Comparison of ENCODE assay signal across 8 cellular contexts in the genomic region with DNA sequence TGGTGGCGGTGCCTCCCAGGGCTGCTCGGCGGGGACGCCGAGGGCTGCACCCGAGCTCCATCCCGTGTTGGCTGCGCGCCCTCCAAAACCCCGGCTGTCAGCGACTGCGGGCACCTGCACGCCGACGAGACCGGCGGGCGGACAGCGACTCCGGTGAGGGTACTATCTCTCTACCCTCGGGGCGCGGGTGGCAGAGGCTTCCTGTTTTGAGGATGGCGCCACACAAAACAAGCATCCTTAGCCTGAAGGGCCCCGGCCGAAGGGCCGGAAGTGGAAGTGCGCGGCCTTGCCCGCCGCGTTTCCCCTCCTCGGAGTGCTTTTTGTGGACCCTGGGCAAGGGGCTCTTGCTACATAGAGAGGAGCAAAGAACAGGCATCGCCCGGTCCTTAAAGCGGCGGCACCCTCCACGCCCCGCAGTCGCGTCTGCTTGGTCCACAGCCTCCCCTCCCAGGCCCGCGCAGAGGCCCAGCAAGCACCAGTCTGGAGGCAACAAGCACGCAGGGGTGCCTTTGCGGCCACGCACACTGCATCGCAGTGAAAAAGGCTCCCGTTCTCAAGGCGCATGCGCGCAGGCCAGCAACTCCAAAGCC. TPM values are rescaled to one million over a fixed set of nuclear protein-coding genes. Genes with fewer than 3 reads are reported as not detected.
A peak's percentile ranks its signal among the peaks of the same experiment; 100 is the strongest.
DNase-seq lines count a peak whose midpoint lies in the region; ATAC-seq and TF ChIP-seq lines count a peak whose summit lies in the region.

No MANE protein-coding gene starts in this region.

- H3K4me3 ChIP-seq in astrocyte of the cerebellum (ENCODE audit: low read depth, low read length) (peak overlapping the region; percentile 71), iPS-18c (ENCODE audit: insufficient read depth, low read depth, low read length) (peak overlapping the region; percentile 79), skin epidermis (peak overlapping the region; percentile 64 to 88 (median 77))

- in situ Hi-C loops in astrocyte of the cerebellum (cut with HindIII; ENCODE audit: low sequenced_read_pairs), result no loop called here

- H3K9me3 ChIP-seq in ES-I3 (ENCODE audit: control insufficient read depth, insufficient read depth, low read length) (no peaks in the 10 kb centered on the region), iPS-18c (ENCODE audit: control insufficient read depth, insufficient read depth, low read length) (no peaks in the 10 kb centered on the region)

- H3K9ac ChIP-seq in ES-I3 (ENCODE audit: low read depth, low read length), result peak overlapping the region; percentile 89

- ATAC-seq in GM21423 (IDR thresholded peaks at IDR 0.05; ENCODE audit: unreplicated experiment), result peak; percentile 36

- H3K4me1 ChIP-seq in ES-I3 (ENCODE audit: insufficient read depth, low read length), result peaks cover 9% of the 10 kb centered on the region

- peak overlapping the region; percentile 78 to 100 (median 96) for H3K27ac ChIP-seq in skin epidermis

- TF ChIP-seq CTCF in astrocyte of the cerebellum (IDR thresholded peaks at IDR 0.05; ENCODE audit: low read depth, low read length, missing control alignments), result no peak

- no peaks in the 10 kb centered on the region for H3K36me3 ChIP-seq in ES-I3 (ENCODE audit: insufficient read depth, low read length)

- peak; percentile 62 for DNase-seq in HT-29 (ENCODE audit: low spot score)
- DNase-seq in RPMI8226, result peak; percentile 84
- no peak for DNase-seq in astrocyte of the cerebellum (ENCODE audit: low read depth)
- no peak for DNase-seq in HK-2 (ENCODE audit: unreplicated experiment)

RNA-seq across cellular contexts. Expression of a gene that starts 0.6 kb away (rescaled TPM):
- total RNA-seq in HT-29 (2014; rRNA removed; shearing (Covaris generic)), result 41.0 and 42.0 TPM in 2 replicates

Comparison
In these comparisons a context has a peak if more than half of its experiments do, and no peak if none do; other contexts are left out.
1. DNase-seq: peak in HT-29 (single experiment) and RPMI8226 (single experiment); none in astrocyte of the cerebellum (single experiment) and HK-2 (single experiment).
2. Peak in every context shown above with its lines, with median percentiles within 50 percentile points of each other: H3K4me3 ChIP-seq.